In the genomic region with DNA sequence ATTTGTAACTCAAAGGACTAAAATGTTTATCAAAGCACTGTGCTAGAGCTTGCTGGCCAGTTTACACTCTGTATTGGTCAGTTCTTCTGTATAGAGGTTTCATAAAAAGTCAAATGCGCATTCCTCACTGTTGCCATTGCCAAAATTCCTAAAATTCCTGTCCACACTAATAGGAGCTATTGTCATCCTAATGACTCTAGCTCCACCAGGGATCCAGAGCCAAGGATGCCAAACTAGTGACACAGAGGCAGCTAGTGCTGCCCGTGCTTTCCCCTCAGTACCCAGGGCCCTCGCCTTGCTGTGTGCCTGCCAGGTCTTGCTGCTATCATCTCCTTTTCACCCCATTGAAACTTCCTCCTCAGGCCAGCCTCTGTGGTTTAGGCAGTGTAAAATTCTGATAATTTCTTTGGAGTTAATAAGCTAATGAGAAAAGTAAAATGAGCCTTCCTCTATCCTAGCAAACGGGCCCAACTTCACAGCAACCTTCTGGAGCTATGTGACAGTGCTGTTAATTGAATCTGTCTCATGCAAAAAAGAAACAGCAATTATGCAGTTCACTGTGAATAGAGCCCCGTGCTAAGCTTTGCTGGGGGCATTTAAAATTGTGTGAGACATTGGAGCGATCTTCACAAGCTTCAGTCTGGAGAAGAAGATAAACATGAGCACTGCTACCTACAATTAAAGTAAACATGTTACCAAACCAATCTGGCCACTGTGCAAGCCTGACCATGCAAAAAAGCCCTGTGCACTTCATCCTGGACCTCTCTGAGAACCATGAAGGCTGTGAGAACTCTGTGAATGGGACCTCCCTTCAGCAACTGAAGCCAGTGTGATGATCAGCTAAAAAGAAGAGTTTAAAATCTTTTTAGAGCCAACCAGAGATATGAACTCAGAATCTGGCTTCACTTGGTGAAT, we compare ENCODE assay signal across 9 cellular contexts. TPM values are rescaled to one million over a fixed set of nuclear protein-coding genes. Genes with fewer than 3 reads are reported as not detected.
A peak's percentile ranks its signal among the peaks of the same experiment; 100 is the strongest.
DNase-seq lines count a peak whose midpoint lies in the region; ATAC-seq, FAIRE-seq and TF ChIP-seq lines count a peak whose summit lies in the region.
"Had no signal": no experiment of that assay in that cellular context is flagged by ENCODE, and none has a peak within 500 bp of the region (broad histone marks: within the 10 kb centered on the region; RNA-seq: fewer than 3 reads in every experiment).

No MANE protein-coding gene starts in this region.

- peak; percentile 42 for FAIRE-seq in K562 (lab: Jason Lieb, UNC)

- no peaks in the 10 kb centered on the region for H3K79me2 ChIP-seq in K562 (ENCODE audit: control insufficient read depth, insufficient read depth, low read length)

- peak; percentile 91 for DNase-seq in HS-27A (ENCODE audit: low read depth)
- DNase-seq in K562 (ENCODE audit: extremely low read depth in 1 of 4, low spot score in 3 of 4), result no peak
- DNase-seq in activated effector memory CD4-positive, alpha-beta T cell treated with anti-CD3 and anti-CD28 coated beads, Interleukin-2, amount 50 U/mL, for 16 hours, result no peak
- DNase-seq in KBM-7, result no peak
- no peak for DNase-seq in NCI-H510A treated with DMSO at 0.1 percent for 48 hours (lab: John Stamatoyannopoulos, UW)
- no peak for DNase-seq in DMS53 (lab: John Stamatoyannopoulos, UW)
- DNase-seq: activated T-cell treated with anti-CD3 and anti-CD28 coated beads, Interleukin-2, amount 50 U/mL, for 48 hours had no signal

- no peaks in the 10 kb centered on the region for H4K20me1 ChIP-seq in K562 (replicated peaks; ENCODE audit: control insufficient read depth, insufficient read depth, low read length)

- TF ChIP-seq POLR2A in K562 (conservative IDR thresholded peaks at IDR 0.05), result no peak

- H3K27me3 ChIP-seq in K562 (ENCODE audit: control insufficient read depth in 2 of 2, insufficient read depth in 2 of 2, low read length in 2 of 2) (no peaks in the 10 kb centered on the region), iPS-20b (ENCODE audit: insufficient read depth, low read length) (no peaks in the 10 kb centered on the region), subcutaneous abdominal adipose tissue (ENCODE audit: control insufficient read depth in 5 of 5, insufficient read depth in 4 of 5, low read length in 5 of 5) (no peaks in the 10 kb centered on the region)

- TF ChIP-seq RAD21 in K562 (CRISPR knock-in tag; conservative IDR thresholded peaks at IDR 0.05 in 1 of 2, IDR thresholded peaks at IDR 0.05 in 1 of 2), result no peak

- H3K27ac ChIP-seq in K562 (ENCODE audit: extremely low read depth, low read depth, low read length) (no peak overlapping the region), iPS-20b (ENCODE audit: low read length) (peak overlapping the region; percentile 32), subcutaneous abdominal adipose tissue (ENCODE audit: low read depth, low read length) (peak overlapping the region; percentile 84)

- BruUV-seq in K562 (replicated peaks; lab: Mats Ljungman, UMichigan), result no TSS peak

- peak overlapping the region; percentile 23 to 70; a peak in 3 of 4 replicates for H3K9ac ChIP-seq in K562 (ENCODE audit: insufficient read depth in 1 of 2, low read depth in 2 of 2, low read length in 2 of 2)
- peak overlapping the region; percentile 64 for H3K9ac ChIP-seq in iPS-20b (ENCODE audit: low read depth, low read length)
- H3K9ac ChIP-seq in subcutaneous abdominal adipose tissue (ENCODE audit: low read length in 5 of 5), result peak overlapping the region in 3 of 5 donors; percentile 26 to 60 (median 37)

- H3K4me1 ChIP-seq in K562 (replicated peaks in 1 of 2; ENCODE audit: control insufficient read depth in 2 of 2, insufficient read depth in 2 of 2, low read length in 2 of 2) (peaks cover 0 to 7% of the 10 kb centered on the region in 2 experiments; a peak in 2 of 5 replicates), iPS-20b (ENCODE audit: insufficient read depth, low read length) (peaks cover 37% of the 10 kb centered on the region; the same call in 1 of the 2 replicates), subcutaneous abdominal adipose tissue (ENCODE audit: control insufficient read depth in 5 of 5, insufficient read depth in 5 of 5, low read length in 5 of 5) (peaks cover 1 to 31% (median 23%) of the 10 kb centered on the region in 5 donors)

- 35% methylated on average over 6 of the region's 6 CpGs for WGBS in K562 (ENCODE audit: insufficient coverage, low coverage, missing lambda C conversion rate)

- H2AFZ ChIP-seq in K562 (ENCODE audit: low read depth, low read length), result peak overlapping the region; percentile 85

- H3K9me3 ChIP-seq in K562 (replicated peaks; ENCODE audit: control insufficient read depth, insufficient read depth, low read depth, low read length) (no peaks in the 10 kb centered on the region), iPS-20b (ENCODE audit: insufficient read depth, low read depth, low read length) (no peaks in the 10 kb centered on the region), subcutaneous abdominal adipose tissue (ENCODE audit: control insufficient read depth in 5 of 5, low read length in 5 of 5) (peaks cover 0 to 4% (median 0%) of the 10 kb centered on the region in 5 donors)

- H3K9me1 ChIP-seq in K562 (ENCODE audit: control insufficient read depth, insufficient read depth, low read length), result no peaks in the 10 kb centered on the region

- H3K4me3 ChIP-seq in K562 (no peak overlapping the region), iPS-20b (ENCODE audit: low read length) (peak overlapping the region; percentile 33; the same call in 1 of the 2 replicates), subcutaneous abdominal adipose tissue (ENCODE audit: low read depth in 1 of 5, low read length in 5 of 5) (no peak overlapping the region)

- CTCF ChIA-PET in K562 (lab: Yijun Ruan, JAX; ENCODE audit: low intra/inter-chr PET ratio), result no interaction called here

- H3K4me2 ChIP-seq in K562 (ENCODE audit: insufficient read depth, low read length), result no peak overlapping the region; the same call in 1 of the 2 replicates

- H3K36me3 ChIP-seq in K562 (ENCODE audit: control insufficient read depth, insufficient read depth, low read length) (no peaks in the 10 kb centered on the region), iPS-20b (ENCODE audit: insufficient read depth, low read depth, low read length) (no peaks in the 10 kb centered on the region), subcutaneous abdominal adipose tissue (ENCODE audit: control insufficient read depth in 5 of 5, insufficient read depth in 5 of 5, low read length in 5 of 5) (no peaks in the 10 kb centered on the region)

- TF ChIP-seq EP300 in K562 (IDR thresholded peaks at IDR 0.05; ENCODE audit: low read length), result no peak

- in situ Hi-C loops in K562 (cut with MboI) (no loop called here), KBM-7 (cut with MboI; ENCODE audit: low pct_unique_long_range_greater_than_20kb, low sequenced_read_pairs) (no loop called here)

- peak; percentile 71 for ATAC-seq in K562

- POLR2A ChIA-PET in K562 (lab: Yijun Ruan, JAX), result interaction anchor here (0.7 to 1.3 kb wide), 4 partner anchors 9 to 44 kb away, joined by 3 to 5 read pairs (median 3); no protein-coding TSS in a partner anchor

- intact Hi-C loops in K562 (cut with micrococcal nuclease), result no loop called here

- no peak for TF ChIP-seq CTCF in K562 (IDR thresholded peaks at IDR 0.05 in 2 of 3, conservative IDR thresholded peaks at IDR 0.05 in 1 of 3; ENCODE audit: insufficient read depth in 2 of 3, low read depth in 1 of 3, low read length in 3 of 3)

TF ChIP-seq in K562, 482 proteins besides CTCF, POLR2A, EP300 and RAD21:
- TF ChIP-seq ZFP36 (IDR thresholded peaks at IDR 0.05; ENCODE audit: low read depth, low read length, partially characterized antibody) (peak; percentile 23), KAT7 (CRISPR knock-in tag; IDR thresholded peaks at IDR 0.05; ENCODE audit: borderline replicate concordance) (no peak)

RNA-seq across cellular contexts. Expression of gene FGF2, which starts 43.1 kb away (rescaled TPM):
- 4.9 and 13.3 TPM in 2 replicates for total RNA-seq in K562 (2011; cell fraction: chromatin; rRNA removed; ENCODE audit: low replicate concordance)
- total RNA-seq in K562 (2011; cell fraction: nucleolus; rRNA removed), result 2.0 and 3.2 TPM in 2 replicates
- 8.3 and 20.0 TPM in 2 replicates for total RNA-seq in K562 (2011; cell fraction: nucleoplasm; rRNA removed)
- 5.1 and 7.2 TPM in 2 replicates for total RNA-seq in K562 (2014; rRNA removed)
- 11.9 and 13.5 TPM in 2 replicates for total RNA-seq in K562 (2014; rRNA removed; fragmentation: Illumina TruSeq; extraction: Trizol)
- 9.1 and 10.8 TPM in 2 replicates for total RNA-seq in K562 (2015; rRNA removed; fragmentation: Illumina TruSeq; extraction: Trizol)
- 16.4 and 19.4 TPM in 2 replicates for total RNA-seq in K562 (2021)
- polyA plus RNA-seq in K562 (2011; rRNA removed), result 7.9 and 15.1 TPM in 2 replicates
- 2.6 and 4.0 TPM in 2 replicates for polyA plus RNA-seq in K562 (2011; cell fraction: cytosol; rRNA removed)
- polyA plus RNA-seq in K562 (2011; cell fraction: nucleus; rRNA removed), result 4.9 and 6.5 TPM in 2 replicates
- 6.8 and 7.1 TPM in 2 replicates for polyA plus RNA-seq in K562 (2012)
- polyA plus RNA-seq in K562 (2014; fragmentation: Illumina TruSeq; extraction: Trizol), result 8.3 and 9.2 TPM in 2 replicates
- 1 to 10 TPM; 2.5 to 2.6 TPM for polyA plus RNA-seq in K562 (2014; fragmentation: Nextera tagmentation; extraction: Ambion mirVana)
- 7.8 and 8.1 TPM in 2 replicates for polyA plus RNA-seq in K562 (2014; rRNA removed)
- 11.7 and 16.9 TPM in 2 replicates for polyA minus RNA-seq in K562 (2011; rRNA and poly(A)+ RNA removed)
- polyA minus RNA-seq in K562 (2011; cell fraction: cytosol; rRNA and poly(A)+ RNA removed), result 4.3 and 7.2 TPM in 2 replicates
- 5.8 and 9.7 TPM in 2 replicates for polyA minus RNA-seq in K562 (2011; cell fraction: nucleus; rRNA and poly(A)+ RNA removed)

RNA-seq across cellular contexts. Expression of gene BBS12, which starts 51.1 kb away (rescaled TPM):
- 2.4 and 7.3 TPM in 2 replicates for total RNA-seq in K562 (2011; cell fraction: chromatin; rRNA removed; ENCODE audit: low replicate concordance)
- 1.8 and 2.3 TPM in 2 replicates for total RNA-seq in K562 (2011; cell fraction: nucleolus; rRNA removed)
- total RNA-seq in K562 (2011; cell fraction: nucleoplasm; rRNA removed), result 2.2 and 3.2 TPM in 2 replicates
- total RNA-seq in K562 (2014; rRNA removed), result 2.7 and 2.9 TPM in 2 replicates
- 4.4 and 4.8 TPM in 2 replicates for total RNA-seq in K562 (2014; rRNA removed; fragmentation: Illumina TruSeq; extraction: Trizol)
- 5.3 and 5.5 TPM in 2 replicates for total RNA-seq in K562 (2015; rRNA removed; fragmentation: Illumina TruSeq; extraction: Trizol)
- 3.0 and 3.1 TPM in 2 replicates for total RNA-seq in K562 (2021)
- 2.5 and 2.8 TPM in 2 replicates for polyA plus RNA-seq in K562 (2011; rRNA removed)
- 1.1 and 1.5 TPM in 2 replicates for polyA plus RNA-seq in K562 (2011; cell fraction: cytosol; rRNA removed)
- 1.0 and 2.5 TPM in 2 replicates for polyA plus RNA-seq in K562 (2011; cell fraction: nucleus; rRNA removed)
- polyA plus RNA-seq in K562 (2012), result 3.3 and 5.8 TPM in 2 replicates
- 3.3 and 3.5 TPM in 2 replicates for polyA plus RNA-seq in K562 (2014; fragmentation: Illumina TruSeq; extraction: Trizol)
- polyA plus RNA-seq in K562 (2014; fragmentation: Nextera tagmentation; extraction: Ambion mirVana), result 1 to 10 TPM; 5.1 to 6.5 TPM
- 2.1 and 3.2 TPM in 2 replicates for polyA plus RNA-seq in K562 (2014; rRNA removed)
- polyA minus RNA-seq in K562 (2011; rRNA and poly(A)+ RNA removed), result 4.7 and 5.5 TPM in 2 replicates
- 2.0 and 2.6 TPM in 2 replicates for polyA minus RNA-seq in K562 (2011; cell fraction: cytosol; rRNA and poly(A)+ RNA removed)
- polyA minus RNA-seq in K562 (2011; cell fraction: nucleus; rRNA and poly(A)+ RNA removed), result 3.2 and 8.6 TPM in 2 replicates
